ENCODE assay signal across 15 cellular contexts in genomic region chr14:79415726-79416125, GRCh38.
A peak's percentile ranks its signal among the peaks of the same experiment; 100 is the strongest.
DNase-seq lines count a peak whose midpoint lies in the region; ATAC-seq and TF ChIP-seq lines count a peak whose summit lies in the region.
"Had no signal": no experiment of that assay in that cellular context is flagged by ENCODE, and none has a peak within 500 bp of the region (broad histone marks: within the 10 kb centered on the region; RNA-seq: fewer than 3 reads in every experiment).

No MANE protein-coding gene starts in this region.

- no peaks in the 10 kb centered on the region for H3K36me3 Mint-ChIP-seq in type B pancreatic cell
- H3K36me3 Mint-ChIP-seq: CD4-positive, CD25-positive, alpha-beta regulatory T cell had no signal

- TF ChIP-seq CTCF in choroid plexus epithelial cell (conservative IDR thresholded peaks at IDR 0.05; ENCODE audit: low read depth, low read length) (no peak), type B pancreatic cell (conservative IDR thresholded peaks at IDR 0.05) (no peak)

- H3K27me3 Mint-ChIP-seq in type B pancreatic cell = no peaks in the 10 kb centered on the region
- H3K27me3 Mint-ChIP-seq: CD4-positive, CD25-positive, alpha-beta regulatory T cell had no signal

- no peak overlapping the region for H3K27ac Mint-ChIP-seq in type B pancreatic cell
- H3K27ac Mint-ChIP-seq: CD4-positive, CD25-positive, alpha-beta regulatory T cell had no signal

- DNase-seq in EL (peak; percentile 46), NCI-H226 (peak; percentile 39), choroid plexus epithelial cell (ENCODE audit: low read depth) (peak; percentile 23), kidney tubule cell (ENCODE audit: low spot score) (peak; percentile 36), globus pallidus (ENCODE audit: low spot score) (no peak), type B pancreatic cell (ENCODE audit: extremely low spot score, unreplicated experiment) (no peak), NCI-H345 (lab: John Stamatoyannopoulos, UW) (no peak)
- DNase-seq: ACHN; CD4-positive, CD25-positive, alpha-beta regulatory T cell; DMS53; GM23248 had no signal

- H3K9me3 Mint-ChIP-seq in type B pancreatic cell = no peaks in the 10 kb centered on the region

- no peak for ATAC-seq in HG02588 (IDR thresholded peaks at IDR 0.05; ENCODE audit: unreplicated experiment)
- ATAC-seq: GM12878, HepG2 had no signal

- no peak overlapping the region for H3K4me3 Mint-ChIP-seq in type B pancreatic cell
- H3K4me3 Mint-ChIP-seq: CD4-positive, CD25-positive, alpha-beta regulatory T cell had no signal

- H3K4me3 ChIP-seq in choroid plexus epithelial cell (ENCODE audit: low read depth, low read length) = no peak overlapping the region
- H3K4me3 ChIP-seq: BLaER1 treated with 17β-estradiol and CSF1 and Interleukin-3, amounts not matched to agents 10 nM and 100 nM; GM12878; GM23248 had no signal

- H3K4me1 Mint-ChIP-seq in type B pancreatic cell (ENCODE audit: unreplicated experiment) = peaks cover 4% of the 10 kb centered on the region
- H3K4me1 Mint-ChIP-seq: CD4-positive, CD25-positive, alpha-beta regulatory T cell had no signal

Comparison
In these comparisons a context has a peak if more than half of its experiments do, and no peak if none do; other contexts are left out.
1. DNase-seq: peak in EL (single experiment), NCI-H226 (single experiment), choroid plexus epithelial cell (single experiment) and kidney tubule cell (single experiment); none in globus pallidus (single experiment), type B pancreatic cell (single experiment) and NCI-H345 (single experiment).